In genomic region chr1:30801826-30802198, GRCh38 we compare ENCODE assay signal across 9 cellular contexts. TPM values are rescaled to one million over a fixed set of nuclear protein-coding genes. Genes with fewer than 3 reads are reported as not detected.
A peak's percentile ranks its signal among the peaks of the same experiment; 100 is the strongest.
DNase-seq lines count a peak whose midpoint lies in the region; ATAC-seq, FAIRE-seq and TF ChIP-seq lines count a peak whose summit lies in the region.
"Had no signal": no experiment of that assay in that cellular context is flagged by ENCODE, and none has a peak within 500 bp of the region (broad histone marks: within the 10 kb centered on the region; RNA-seq: fewer than 3 reads in every experiment).

No MANE protein-coding gene starts in this region.

- H3K4me3 Mint-ChIP-seq in activated CD4-positive, alpha-beta T cell treated with anti-CD3 and anti-CD28 coated beads, Interleukin-2, amount 10 ng/mL, durations not matched to agents 24 days and 14 days, result no peak overlapping the region
- H3K4me3 Mint-ChIP-seq: stimulated activated naive CD8-positive, alpha-beta T cell treated with anti-CD3 and anti-CD28 coated beads, Interleukin-15, Interleukin-2, amounts not matched to agents 100 ng/mL and 50 ng/mL, for 24 hours had no signal

- H2AFZ ChIP-seq in HepG2 (ENCODE audit: low read length), result no peak overlapping the region

- no peaks in the 10 kb centered on the region for H3K4me1 ChIP-seq in colonic mucosa
- H3K4me1 ChIP-seq in HepG2 (ENCODE audit: insufficient read depth, low read length), result peaks cover 18% of the 10 kb centered on the region

- no peak overlapping the region for H3K27ac Mint-ChIP-seq in activated CD4-positive, alpha-beta T cell treated with anti-CD3 and anti-CD28 coated beads, Interleukin-2, amount 10 ng/mL, durations not matched to agents 24 days and 14 days
- H3K27ac Mint-ChIP-seq: stimulated activated naive CD8-positive, alpha-beta T cell treated with anti-CD3 and anti-CD28 coated beads, Interleukin-15, Interleukin-2, amounts not matched to agents 100 ng/mL and 50 ng/mL, for 24 hours had no signal

- H3K27ac ChIP-seq in 22Rv1 (no peak overlapping the region), colonic mucosa (no peak overlapping the region), HepG2 (ENCODE audit: extremely low read length, insufficient read depth, low read length) (no peak overlapping the region)

- in situ Hi-C loops in HepG2 (cut with HindIII; ENCODE audit: extremely low pct_ligation_motif_present, low pct_unique_long_range_greater_than_20kb), result loop anchor here (5.0 kb wide), 1 partner anchor 110 kb away; no protein-coding TSS in a partner anchor

- peaks cover 39% of the 10 kb centered on the region for H3K27me3 Mint-ChIP-seq in activated CD4-positive, alpha-beta T cell treated with anti-CD3 and anti-CD28 coated beads, Interleukin-2, amount 10 ng/mL, durations not matched to agents 24 days and 14 days

- no peaks in the 10 kb centered on the region for H3K36me3 Mint-ChIP-seq in activated CD4-positive, alpha-beta T cell treated with anti-CD3 and anti-CD28 coated beads, Interleukin-2, amount 10 ng/mL, durations not matched to agents 24 days and 14 days (ENCODE audit: low read depth)

- H3K79me2 ChIP-seq in HepG2 (ENCODE audit: insufficient read depth, low read length), result no peaks in the 10 kb centered on the region

- FAIRE-seq in GM18507 (lab: Jason Lieb, UNC), result peak; percentile 85
- FAIRE-seq in HepG2 (lab: Jason Lieb, UNC), result peak; percentile 49

- no TSS peak for BruUV-seq in HepG2 (replicated peaks; lab: Mats Ljungman, UMichigan)

- TF ChIP-seq EP300 in HepG2 (IDR thresholded peaks at IDR 0.05; ENCODE audit: low read depth in 2 of 2, low read length in 2 of 2) (no peak), HepG2 (CRISPR knock-in tag; IDR thresholded peaks at IDR 0.05; ENCODE audit: borderline replicate concordance) (no peak)

- peak; percentile 87 for TF ChIP-seq RAD21 in HepG2 (CRISPR knock-in tag; IDR thresholded peaks at IDR 0.05)

- peaks cover 4% of the 10 kb centered on the region for H3K4me1 Mint-ChIP-seq in activated CD4-positive, alpha-beta T cell treated with anti-CD3 and anti-CD28 coated beads, Interleukin-2, amount 10 ng/mL, durations not matched to agents 24 days and 14 days

- H3K4me3 ChIP-seq in colonic mucosa (no peak overlapping the region), HepG2 (replicated peaks in 1 of 3; ENCODE audit: insufficient read depth in 1 of 3, low read depth in 2 of 3, low read length in 3 of 3) (peak overlapping the region in 1 of 3 experiments; percentile 18; a peak in 1 of 6 replicates)

- intact Hi-C loops in activated CD4-positive, alpha-beta T cell treated with anti-CD3 and anti-CD28 coated beads, Interleukin-2, amount 10 ng/mL, durations not matched to agents 24 days and 14 days (cut with micrococcal nuclease), result loop anchor here (1.0 kb wide), 2 partner anchors 109 to 127 kb away; no protein-coding TSS in a partner anchor
- intact Hi-C loops in colonic mucosa (cut with DNase I) (loop anchor here (1.0 kb wide), 1 partner anchor 109 kb away; no protein-coding TSS in a partner anchor), HepG2 (cut with micrococcal nuclease; ENCODE audit: unreplicated experiment) (loop anchor here (1.0 kb wide), 2 partner anchors 109 to 127 kb away; no protein-coding TSS in a partner anchor)

- 1% methylated on average over 13 of the region's 18 CpGs for WGBS in HepG2 (ENCODE audit: low lambda C conversion rate)

- H3K36me3 ChIP-seq in colonic mucosa (no peaks in the 10 kb centered on the region), HepG2 (replicated peaks in 1 of 2; ENCODE audit: control insufficient read depth in 1 of 2, insufficient read depth in 2 of 2, low read length in 2 of 2) (no peaks in the 10 kb centered on the region)

- H3K4me2 ChIP-seq in HepG2 (ENCODE audit: low read depth, low read length), result peak overlapping the region; percentile 61; the same call in 1 of the 2 replicates

- peak; percentile 58 for DNase-seq in GM18507 (ENCODE audit: extremely low spot score, insufficient read length, low read depth)
- DNase-seq in NCI-H446 (lab: John Stamatoyannopoulos, UW), result peak; percentile 22 to 82
- DNase-seq in activated CD4-positive, alpha-beta T cell treated with anti-CD3 and anti-CD28 coated beads, Interleukin-2, amount 10 ng/mL, durations not matched to agents 24 days and 14 days, result peak; percentile 94
- peak; percentile 88 for DNase-seq in colonic mucosa
- DNase-seq in HepG2 (ENCODE audit: low spot score), result peak; percentile 37
- DNase-seq in stimulated activated CD4-positive, alpha-beta T cell treated with anti-CD3 and anti-CD28 coated beads, Interleukin-4, amount 100 ng/mL, for 4 hours, result peak; percentile 66 to 84

- H3K9me3 ChIP-seq in colonic mucosa (no peaks in the 10 kb centered on the region), HepG2 (ENCODE audit: low read length) (no peaks in the 10 kb centered on the region)

- CTCF ChIA-PET in HepG2 (lab: Yijun Ruan, JAX; ENCODE audit: low intra/inter-chr PET ratio, low total read pairs), result interaction anchor here (0.6 to 2.8 kb wide), 5 partner anchors 19 to 128 kb away, joined by 3 to 72 read pairs (median 6); no protein-coding TSS in a partner anchor

- H3K9me3 Mint-ChIP-seq in activated CD4-positive, alpha-beta T cell treated with anti-CD3 and anti-CD28 coated beads, Interleukin-2, amount 10 ng/mL, durations not matched to agents 24 days and 14 days, result no peaks in the 10 kb centered on the region
- H3K9me3 Mint-ChIP-seq: stimulated activated naive CD8-positive, alpha-beta T cell treated with anti-CD3 and anti-CD28 coated beads, Interleukin-15, Interleukin-2, amounts not matched to agents 100 ng/mL and 50 ng/mL, for 24 hours had no signal

- ATAC-seq in HepG2 (peak; percentile 70), HG02642 (IDR thresholded peaks at IDR 0.05; ENCODE audit: poor library complexity, unreplicated experiment) (no peak)

- H3K27me3 ChIP-seq in colonic mucosa (peaks cover 4% of the 10 kb centered on the region), HepG2 (ENCODE audit: control insufficient read depth in 1 of 2, insufficient read depth in 2 of 2, low read length in 2 of 2) (peaks cover 8 to 39% of the 10 kb centered on the region in 2 experiments)

- TF ChIP-seq POLR2A in HepG2 (IDR thresholded peaks at IDR 0.05; ENCODE audit: insufficient read depth in 1 of 2, low read depth in 2 of 2, low read length in 2 of 2), result no peak

- TF ChIP-seq CTCF in 22Rv1 (IDR thresholded peaks at IDR 0.05) (peak; percentile 96), colonic mucosa (IDR thresholded peaks at IDR 0.05) (peak; percentile 97), HepG2 (CRISPR knock-in tag; IDR thresholded peaks at IDR 0.05) (peak; percentile 96)

- no peaks in the 10 kb centered on the region for H4K20me1 ChIP-seq in HepG2 (ENCODE audit: insufficient read depth, low read length)

- POLR2A ChIA-PET in HepG2 (lab: Yijun Ruan, JAX), result no interaction called here

- H3K9ac ChIP-seq in colonic mucosa (ENCODE audit: low read depth in 2 of 2, low read length in 2 of 2) (no peak overlapping the region), HepG2 (ENCODE audit: insufficient read depth, low read depth, low read length) (no peak overlapping the region)

TF ChIP-seq in HepG2, 621 proteins besides CTCF, POLR2A, EP300 and RAD21 (continues in another document):
- TF ChIP-seq MLLT10 (CRISPR knock-in tag; IDR thresholded peaks at IDR 0.05) (no peak), HIVEP1 (CRISPR knock-in tag; IDR thresholded peaks at IDR 0.05) (0 out of 2 replicates have a peak, but pooled peaks have one; percentile 24), HNRNPLL (IDR thresholded peaks at IDR 0.05; ENCODE audit: low read depth, low read length, poor library complexity, severe bottlenecking) (peak; percentile 20), YY1 (IDR thresholded peaks at IDR 0.05; ENCODE audit: insufficient read depth, insufficient replicate concordance, low read depth, low read length) (peak; percentile 27), PITX1 (CRISPR knock-in tag; IDR thresholded peaks at IDR 0.05) (peak; percentile 4; the same call in 1 of the 2 replicates), XRCC5 (optimal IDR thresholded peaks at IDR 0.05; ENCODE audit: low read length) (peak; percentile 20), ZNF101 (CRISPR knock-in tag; IDR thresholded peaks at IDR 0.05; ENCODE audit: borderline replicate concordance, low read depth) (no peak), STAG1 (CRISPR knock-in tag; IDR thresholded peaks at IDR 0.05) (peak; percentile 97), NFYB (CRISPR knock-in tag; IDR thresholded peaks at IDR 0.05) (no peak), SOX6 (IDR thresholded peaks at IDR 0.05) (no peak), SOX6 (CRISPR knock-in tag; IDR thresholded peaks at IDR 0.05) (no peak), HOXA5 (CRISPR knock-in tag; IDR thresholded peaks at IDR 0.05) (0 out of 2 replicates have a peak, but pooled peaks have one; percentile 45), SALL1 (CRISPR knock-in tag; IDR thresholded peaks at IDR 0.05) (peak; percentile 37; the same call in 1 of the 2 replicates)

RNA-seq across cellular contexts. Expression of gene LAPTM5, which starts 44.2 kb away (rescaled TPM):
- 178 and 179 TPM in 2 replicates for total RNA-seq in activated CD4-positive, alpha-beta T cell treated with anti-CD3 and anti-CD28 coated beads, Interleukin-2, amount 10 ng/mL, durations not matched to agents 24 days and 14 days
- 10 to 100 TPM; 15.8 to 41.0 TPM for total RNA-seq in colonic mucosa
- total RNA-seq in HepG2 (2016; rRNA removed; fragmentation: Illumina TruSeq; extraction: Trizol), result 0.34 and 0.86 TPM in 2 replicates
- total RNA-seq in HepG2 (2016; cell fraction: cytosol; rRNA removed; fragmentation: Illumina TruSeq; extraction: Trizol; ENCODE audit: low read depth), result 0.18 and 0.30 TPM in 2 replicates
- total RNA-seq in HepG2 (2016; cell fraction: insoluble cytoplasmic fraction; rRNA removed; fragmentation: Illumina TruSeq; extraction: Trizol), result 0.18 and 0.45 TPM in 2 replicates
- total RNA-seq in HepG2 (2016; cell fraction: membrane; rRNA removed; fragmentation: Illumina TruSeq; extraction: Trizol), result 0.48 and 0.56 TPM in 2 replicates
- total RNA-seq in HepG2 (2016; cell fraction: nucleus; rRNA removed; fragmentation: Illumina TruSeq; extraction: Trizol), result 0.34 and 0.53 TPM in 2 replicates
- polyA plus RNA-seq in HepG2 (2011; rRNA removed), result 0.41 and 0.76 TPM in 2 replicates
- 0.64 and 0.79 TPM in 2 replicates for polyA plus RNA-seq in HepG2 (2011; cell fraction: cytosol; rRNA removed)
- polyA plus RNA-seq in HepG2 (2011; cell fraction: nucleus; rRNA removed), result 0.59 and 0.61 TPM in 2 replicates
- 0.19 and 0.38 TPM in 2 replicates for polyA plus RNA-seq in HepG2 (2012)
- 0.33 and 0.38 TPM in 2 replicates for polyA plus RNA-seq in HepG2 (2016; cell fraction: cytosol; fragmentation: Illumina TruSeq; extraction: Trizol; ENCODE audit: low read depth)
- 0.57 and 0.76 TPM in 2 replicates for polyA plus RNA-seq in HepG2 (2016; cell fraction: insoluble cytoplasmic fraction; fragmentation: Illumina TruSeq; extraction: Trizol; ENCODE audit: low read depth)
- polyA plus RNA-seq in HepG2 (2016; cell fraction: membrane; fragmentation: Illumina TruSeq; extraction: Trizol; ENCODE audit: low read depth), result 0.54 and 0.79 TPM in 2 replicates
- polyA plus RNA-seq in HepG2 (2016; cell fraction: nucleus; fragmentation: Illumina TruSeq; extraction: Trizol; ENCODE audit: insufficient read depth, low read depth), result 1.1 TPM in 2 replicates
- polyA minus RNA-seq in HepG2 (2011; rRNA and poly(A)+ RNA removed; ENCODE audit: low replicate concordance), result 2.1 and 4.6 TPM in 2 replicates
- polyA minus RNA-seq in HepG2 (2011; cell fraction: cytosol; rRNA and poly(A)+ RNA removed), result 0.59 TPM in 1 of 2 replicates, not detected in the other
- polyA minus RNA-seq in HepG2 (2011; cell fraction: nucleus; rRNA and poly(A)+ RNA removed), result not detected in 2 replicates

Comparison
In these comparisons a context has a peak if more than half of its experiments do, and no peak if none do; other contexts are left out.
1. DNase-seq: peak in every context shown above with its lines; median percentile 94 in activated CD4-positive, alpha-beta T cell treated with anti-CD3 and anti-CD28 coated beads, Interleukin-2, amount 10 ng/mL, durations not matched to agents 24 days and 14 days; 88 in colonic mucosa; 75 in stimulated activated CD4-positive, alpha-beta T cell treated with anti-CD3 and anti-CD28 coated beads, Interleukin-4, amount 100 ng/mL, for 4 hours; 58 in GM18507; 52 in NCI-H446; 37 in HepG2.
2. RNA of gene LAPTM5, which starts 44.2 kb away (total RNA-seq): 178 to 179 TPM in activated CD4-positive, alpha-beta T cell treated with anti-CD3 and anti-CD28 coated beads, Interleukin-2, amount 10 ng/mL, durations not matched to agents 24 days and 14 days and 15.8 to 41.0 TPM in colonic mucosa; 0.18 to 0.86 TPM in HepG2; every median in the first group is over 4 times any median in the second.
3. Peak in every context shown above with its lines, with median percentiles within 50 percentile points of each other: CTCF ChIP-seq.